Comparison of ENCODE assay signal across 13 cellular contexts in the genomic region with DNA sequence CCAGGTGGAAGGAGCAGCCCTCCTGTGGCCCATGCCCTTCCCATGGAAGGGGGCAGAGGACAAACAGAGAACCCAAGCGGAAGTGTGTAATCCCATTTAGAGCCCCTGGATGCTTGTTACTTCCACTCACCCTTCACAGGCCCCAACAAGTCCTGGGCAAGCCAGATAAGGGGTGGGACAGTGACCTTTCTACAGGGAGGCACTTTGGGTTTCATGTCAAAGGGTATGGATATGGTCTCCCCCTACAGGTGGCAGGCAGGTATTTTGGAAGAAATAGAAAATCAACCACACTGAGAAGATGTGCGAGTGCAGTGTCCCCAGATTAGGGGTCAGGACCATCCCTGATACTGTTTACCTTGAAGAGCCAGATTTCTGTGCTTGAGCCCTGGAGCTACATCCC. TPM values are rescaled to one million over a fixed set of nuclear protein-coding genes. Genes with fewer than 3 reads are reported as not detected.
DNase-seq lines count a peak whose midpoint lies in the region; FAIRE-seq and TF ChIP-seq lines count a peak whose summit lies in the region.
"Had no signal": no experiment of that assay in that cellular context is flagged by ENCODE, and none has a peak within 500 bp of the region (broad histone marks: within the 10 kb centered on the region; RNA-seq: fewer than 3 reads in every experiment).

No MANE protein-coding gene starts in this region.

- H4K8ac ChIP-seq in H1 (ENCODE audit: extremely low read depth, insufficient read depth, low read length), result no peak overlapping the region

- H3K79me2 ChIP-seq in H1 (ENCODE audit: control insufficient read depth in 1 of 2, insufficient read depth in 2 of 2, low read length in 2 of 2), result no peaks in the 10 kb centered on the region

- no peak overlapping the region for H3K56ac ChIP-seq in H1 (replicated peaks; ENCODE audit: insufficient read length, low read depth, low read length)

- no peak overlapping the region for H3K4ac ChIP-seq in H1 (replicated peaks; ENCODE audit: insufficient read length, low read depth, low read length)

- CTCF ChIA-PET in H1 (lab: Charles Lee; ENCODE audit: partially characterized antibody), result interaction anchor here (0.5 to 8.2 kb wide), 27 partner anchors 8 to 648 kb away, joined by 3 to 141 read pairs (median 4); partner anchors contain the start of genes DTX4 and OR5A1

- H3K4me2 ChIP-seq in H1 (ENCODE audit: insufficient read depth in 1 of 2, low read depth in 2 of 2, low read length in 2 of 2), result no peak overlapping the region

- TF ChIP-seq POLR2A in H1 (IDR thresholded peaks at IDR 0.05; ENCODE audit: control extremely low read depth in 1 of 2, low read depth in 2 of 2, low read length in 2 of 2), result no peak

- H2BK5ac ChIP-seq in H1 (ENCODE audit: low read depth, low read length), result peak overlapping the region; percentile 28; the same call in 1 of the 2 replicates

- H3K36me3 ChIP-seq in GM06990 (ENCODE audit: control insufficient read depth, insufficient read depth, low read length) (peaks cover 14% of the 10 kb centered on the region), H1 (ENCODE audit: control insufficient read depth in 2 of 4, insufficient read depth in 4 of 4, low read length in 3 of 4) (peaks cover 6 to 33% (median 21%) of the 10 kb centered on the region in 4 experiments; a peak in 7 of 8 replicates)

- TF ChIP-seq CTCF in GM06990 (IDR thresholded peaks at IDR 0.05; ENCODE audit: insufficient read depth, low read length, poor library complexity, severe bottlenecking) (peak; percentile 44), LNCaP clone FGC (IDR thresholded peaks at IDR 0.05; ENCODE audit: control insufficient read depth, extremely low read depth, insufficient read depth) (peak; percentile 13; the same call in 1 of the 2 replicates), H1 (IDR thresholded peaks at IDR 0.05; ENCODE audit: control extremely low read depth in 1 of 3, insufficient read depth in 1 of 3, low read depth in 1 of 3, low read length in 3 of 3) (peak; percentile 17 to 61 (median 44)), mesothelial cell of epicardium (IDR thresholded peaks at IDR 0.05; ENCODE audit: unreplicated experiment) (peak; percentile 36)

- peaks cover 2 to 6% of the 10 kb centered on the region in 2 experiments; a peak in 3 of 4 replicates for H3K9me3 ChIP-seq in H1 (ENCODE audit: insufficient read depth in 2 of 2, low read depth in 1 of 2, low read length in 1 of 2)
- H3K9me3 ChIP-seq: right atrium auricular region, upper lobe of left lung had no signal

- H3K36me3 Mint-ChIP-seq in mesothelial cell of epicardium, result peaks cover 38% of the 10 kb centered on the region

- DNase-seq in GM06990 (ENCODE audit: extremely low read depth, insufficient read length) (no peak), LNCaP clone FGC (ENCODE audit: low read depth) (no peak), H1 (ENCODE audit: low read depth in 1 of 2, low spot score in 2 of 2) (no peak), mesothelial cell of epicardium (ENCODE audit: low spot score in 2 of 2, unreplicated experiment in 2 of 2) (no peak), NCI-H1092 (lab: John Stamatoyannopoulos, UW) (no peak), NCI-H2107 treated with DMSO at 0.1 percent for 48 hours (lab: John Stamatoyannopoulos, UW; ENCODE audit: unreplicated experiment) (no peak), NCI-H526 treated with DMSO at 0.1 percent for 48 hours (lab: John Stamatoyannopoulos, UW) (no peak), amniotic stem cell (lab: John Stamatoyannopoulos, UW) (no peak)
- DNase-seq: activated CD4-positive, CD25-positive, alpha-beta regulatory T cell treated with anti-CD3 and anti-CD28 coated beads, Interleukin-2, amount 50 U/mL, for 72 hours; dorsolateral prefrontal cortex; NCI-H2171; upper lobe of left lung had no signal

- no peak overlapping the region for H2BK15ac ChIP-seq in H1 (ENCODE audit: low read length)

- FAIRE-seq in H1 (lab: Jason Lieb, UNC), result no peak

- no peak overlapping the region for H2BK12ac ChIP-seq in H1 (ENCODE audit: low read depth, low read length)

- peak; percentile 44 to 48 for TF ChIP-seq RAD21 in H1 (IDR thresholded peaks at IDR 0.05 in 1 of 2, conservative IDR thresholded peaks at IDR 0.05 in 1 of 2; ENCODE audit: low read depth in 2 of 2, low read length in 2 of 2)

- no peak overlapping the region for H3K27ac ChIP-seq in H1 (ENCODE audit: low read depth, low read length)
- H3K27ac ChIP-seq: right atrium auricular region had no signal

- H3K4me1 ChIP-seq in H1 (replicated peaks in 1 of 4; ENCODE audit: control insufficient read depth in 3 of 4, insufficient read depth in 4 of 4, low read length in 3 of 4), result no peaks in the 10 kb centered on the region; a peak in 1 of 7 replicates

- no peak overlapping the region for H2BK20ac ChIP-seq in H1 (ENCODE audit: low read length)

- no peak for TF ChIP-seq EP300 in H1 (IDR thresholded peaks at IDR 0.05; ENCODE audit: borderline replicate concordance in 1 of 2, low read depth in 2 of 2, low read length in 2 of 2)

- no peak overlapping the region for H3K27ac Mint-ChIP-seq in mesothelial cell of epicardium

- no peak overlapping the region for H2AK5ac ChIP-seq in H1 (ENCODE audit: low read depth, low read length)

- H3K79me1 ChIP-seq in H1 (ENCODE audit: low read depth, low read length), result no peaks in the 10 kb centered on the region

- no peak overlapping the region for H3K14ac ChIP-seq in H1 (ENCODE audit: insufficient read length)

- no peak overlapping the region for H3K4me3 Mint-ChIP-seq in mesothelial cell of epicardium

- 91% methylated on average over 2 of the region's 2 CpGs; no CpG with 5 or more reads in 1 of the 2 experiments for WGBS in H1 (ENCODE audit: extremely low coverage in 1 of 2, insufficient coverage in 1 of 2, insufficient read length in 1 of 2, insufficient replicate concordance in 2 of 2, low coverage in 1 of 2, low lambda C conversion rate in 2 of 2, missing lambda C conversion rate in 1 of 2), 2 experiments

- H3K4me1 Mint-ChIP-seq in mesothelial cell of epicardium, result peaks cover 2% of the 10 kb centered on the region

- no peak overlapping the region for H3K4me3 ChIP-seq in GM06990 (replicated peaks; ENCODE audit: low read depth, low read length)
- H3K4me3 ChIP-seq in LNCaP clone FGC (ENCODE audit: low read depth, low read length), result no peak overlapping the region
- no peak overlapping the region for H3K4me3 ChIP-seq in H1 (ENCODE audit: extremely low read depth in 1 of 4, insufficient read depth in 2 of 4, low read depth in 3 of 4, low read length in 4 of 4)
- H3K4me3 ChIP-seq: dorsolateral prefrontal cortex, right atrium auricular region, upper lobe of left lung had no signal

- no peaks in the 10 kb centered on the region for H4K20me1 ChIP-seq in H1 (replicated peaks in 1 of 2; ENCODE audit: control insufficient read depth in 1 of 2, insufficient read depth in 2 of 2, low read length in 2 of 2)

- no peaks in the 10 kb centered on the region for H3K27me3 Mint-ChIP-seq in mesothelial cell of epicardium (ENCODE audit: low read depth)

- H3K9ac ChIP-seq in H1 (replicated peaks in 1 of 4; ENCODE audit: extremely low read depth in 1 of 4, low read depth in 3 of 4, low read length in 3 of 4), result no peak overlapping the region

- no peak overlapping the region for H2BK120ac ChIP-seq in H1 (replicated peaks; ENCODE audit: low read depth, low read length)

- no peak overlapping the region for H2AFZ ChIP-seq in H1 (ENCODE audit: low read length)

- no peak overlapping the region for H4K5ac ChIP-seq in H1 (ENCODE audit: insufficient read length, low read depth, low read length)

- H3K23ac ChIP-seq in H1 (ENCODE audit: insufficient read length), result no peak overlapping the region

- H3K9me3 Mint-ChIP-seq in mesothelial cell of epicardium, result no peaks in the 10 kb centered on the region

- H3K18ac ChIP-seq in H1 (ENCODE audit: extremely low read depth, low read length), result no peak overlapping the region

- no peaks in the 10 kb centered on the region for H3K23me2 ChIP-seq in H1 (ENCODE audit: low read depth, low read length)

- H3K27me3 ChIP-seq in GM06990 (replicated peaks; ENCODE audit: control insufficient read depth, insufficient read depth, low read length) (no peaks in the 10 kb centered on the region), H1 (replicated peaks in 1 of 4; ENCODE audit: control insufficient read depth in 3 of 4, extremely low read depth in 1 of 4, insufficient read depth in 3 of 4, low read length in 3 of 4) (no peaks in the 10 kb centered on the region)
- H3K27me3 ChIP-seq: dorsolateral prefrontal cortex, right atrium auricular region, upper lobe of left lung had no signal

- H4K91ac ChIP-seq in H1 (replicated peaks; ENCODE audit: insufficient read length, low read length), result no peak overlapping the region

- POLR2A ChIA-PET in H1 (lab: Charles Lee; ENCODE audit: partially characterized antibody), result interaction anchor here (3.1 kb wide), 1 partner anchor 30 kb away, joined by 12 read pairs; the partner anchor contains the start of gene DTX4

RNA-seq across cellular contexts. Expression of gene MPEG1, which starts 11.4 kb away (rescaled TPM):
- total RNA-seq in H1 (2021; fragmentation: NEBNext Ultra II Directional; extraction: Animal tissue kit (Norgen Biotek cat#: 25700)), result not detected in 2 replicates
- not detected in 2 replicates for polyA plus RNA-seq in H1 (2011; rRNA removed)
- not detected for polyA plus RNA-seq in H1 (2011; cell fraction: cytosol; rRNA removed)
- polyA plus RNA-seq in H1 (2011; cell fraction: nucleus; rRNA removed), result not detected
- polyA plus RNA-seq in H1 (2012, experiment 1 of 2), result not detected in 4 replicates
- polyA plus RNA-seq in H1 (2012, experiment 2 of 2), result not detected
- not detected for polyA plus RNA-seq in H1 (2013, experiment 1 of 2)
- not detected for polyA plus RNA-seq in H1 (2013, experiment 2 of 2)
- polyA minus RNA-seq in H1 (2011; rRNA and poly(A)+ RNA removed), result not detected in 2 replicates
- not detected for polyA minus RNA-seq in H1 (2011; cell fraction: cytosol; rRNA and poly(A)+ RNA removed)
- not detected for polyA minus RNA-seq in H1 (2011; cell fraction: nucleus; rRNA and poly(A)+ RNA removed)
- total RNA-seq in mesothelial cell of epicardium, result not detected in 3 replicates

RNA-seq across cellular contexts. Expression of gene DTX4, which starts 29.4 kb away (rescaled TPM):
- total RNA-seq in H1 (2021; fragmentation: NEBNext Ultra II Directional; extraction: Animal tissue kit (Norgen Biotek cat#: 25700)), result 18.8 and 20.0 TPM in 2 replicates
- 5.1 and 13.0 TPM in 2 replicates for polyA plus RNA-seq in H1 (2011; rRNA removed)
- polyA plus RNA-seq in H1 (2011; cell fraction: cytosol; rRNA removed), result 5.0 TPM
- polyA plus RNA-seq in H1 (2011; cell fraction: nucleus; rRNA removed), result 16.5 TPM
- polyA plus RNA-seq in H1 (2012, experiment 1 of 2), result 13.9 to 17.3 TPM (median 16.1 TPM) in 4 replicates
- 19.0 TPM for polyA plus RNA-seq in H1 (2012, experiment 2 of 2)
- 9.8 TPM for polyA plus RNA-seq in H1 (2013, experiment 1 of 2)
- polyA plus RNA-seq in H1 (2013, experiment 2 of 2), result 9.2 TPM
- 11.0 and 13.6 TPM in 2 replicates for polyA minus RNA-seq in H1 (2011; rRNA and poly(A)+ RNA removed)
- 16.3 TPM for polyA minus RNA-seq in H1 (2011; cell fraction: cytosol; rRNA and poly(A)+ RNA removed)
- 19.6 TPM for polyA minus RNA-seq in H1 (2011; cell fraction: nucleus; rRNA and poly(A)+ RNA removed)
- 37.7 to 42.3 TPM (median 39.4 TPM) in 3 replicates for total RNA-seq in mesothelial cell of epicardium

RNA-seq across cellular contexts. Expression of gene FAM111A, which starts 58.7 kb away (rescaled TPM):
- 29.9 and 31.1 TPM in 2 replicates for total RNA-seq in H1 (2021; fragmentation: NEBNext Ultra II Directional; extraction: Animal tissue kit (Norgen Biotek cat#: 25700))
- 7.4 and 10.2 TPM in 2 replicates for polyA plus RNA-seq in H1 (2011; rRNA removed)
- polyA plus RNA-seq in H1 (2011; cell fraction: cytosol; rRNA removed), result 15.8 TPM
- 10.5 TPM for polyA plus RNA-seq in H1 (2011; cell fraction: nucleus; rRNA removed)
- polyA plus RNA-seq in H1 (2012, experiment 1 of 2), result 13.8 to 25.1 TPM (median 16.9 TPM) in 4 replicates
- polyA plus RNA-seq in H1 (2012, experiment 2 of 2), result 1.7 TPM
- 29.3 TPM for polyA plus RNA-seq in H1 (2013, experiment 1 of 2)
- polyA plus RNA-seq in H1 (2013, experiment 2 of 2), result 30.3 TPM
- 12.3 and 17.5 TPM in 2 replicates for polyA minus RNA-seq in H1 (2011; rRNA and poly(A)+ RNA removed)
- polyA minus RNA-seq in H1 (2011; cell fraction: cytosol; rRNA and poly(A)+ RNA removed), result 7.4 TPM
- polyA minus RNA-seq in H1 (2011; cell fraction: nucleus; rRNA and poly(A)+ RNA removed), result 21.1 TPM
- total RNA-seq in mesothelial cell of epicardium, result 40.5 to 41.7 TPM (median 40.8 TPM) in 3 replicates
